ENCODE assay signal across 7 cellular contexts in genomic region chr3:7720649-7721048, GRCh38.
"Had no signal": no experiment of that assay in that cellular context is flagged by ENCODE, and none has a peak within 500 bp of the region (broad histone marks: within the 10 kb centered on the region; RNA-seq: fewer than 3 reads in every experiment).

No MANE protein-coding gene starts in this region.

- H3K27ac ChIP-seq: HL-60 had no signal

- DNase-seq: IMR-90, KBM-7, KG1 had no signal

- H3K4me3 ChIP-seq: K562 had no signal

- H3K4me1 Mint-ChIP-seq: IgD-negative memory B cell had no signal

- H3K4me3 Mint-ChIP-seq: IgD-negative memory B cell had no signal

- ATAC-seq: HepG2, K562 had no signal

- H3K27ac Mint-ChIP-seq: IgD-negative memory B cell had no signal

- H3K27me3 Mint-ChIP-seq: IgD-negative memory B cell had no signal

- H3K36me3 Mint-ChIP-seq: IgD-negative memory B cell had no signal
